20 cellular contexts compared by ENCODE assay signal in genomic region chr1:65606426-65606825, GRCh38.
DNase-seq lines count a peak whose midpoint lies in the region; ATAC-seq and TF ChIP-seq lines count a peak whose summit lies in the region.
"Had no signal": no experiment of that assay in that cellular context is flagged by ENCODE, and none has a peak within 500 bp of the region (broad histone marks: within the 10 kb centered on the region; RNA-seq: fewer than 3 reads in every experiment).

No MANE protein-coding gene starts in this region.

- H3K4me1 ChIP-seq in A673 (ENCODE audit: insufficient read depth, low read length, poor library complexity, severe bottlenecking) (peaks cover 16% of the 10 kb centered on the region), PC-3 (ENCODE audit: insufficient read depth, low read length) (no peaks in the 10 kb centered on the region), tibial nerve (no peaks in the 10 kb centered on the region)
- H3K4me1 ChIP-seq: BE2C had no signal

- no peaks in the 10 kb centered on the region for H3K36me3 Mint-ChIP-seq in T-helper 17 cell (ENCODE audit: low read depth)
- H3K36me3 Mint-ChIP-seq in activated CD4-positive, alpha-beta T cell treated with anti-CD3 and anti-CD28 coated beads, Interleukin-2, amount 10 ng/mL, durations not matched to agents 24 days and 14 days (ENCODE audit: low read depth) = no peaks in the 10 kb centered on the region

- WGBS in tibial nerve, 2 donors = 71 to 77% methylated on average over 3 of the region's 3 CpGs

- H4K20me1 ChIP-seq in PC-3 (ENCODE audit: low read length) = no peaks in the 10 kb centered on the region

- no peaks in the 10 kb centered on the region for H3K36me3 ChIP-seq in A673 (ENCODE audit: insufficient read depth, low read length, poor library complexity, severe bottlenecking)
- no peaks in the 10 kb centered on the region for H3K36me3 ChIP-seq in PC-3 (ENCODE audit: low read depth, low read length)
- peaks cover 0 to 25% (median 0%) of the 10 kb centered on the region in 3 donors for H3K36me3 ChIP-seq in tibial nerve
- H3K36me3 ChIP-seq: BE2C, MG63 had no signal

- H2AFZ ChIP-seq in PC-3 (ENCODE audit: low read length) = no peak overlapping the region

- no peaks in the 10 kb centered on the region for H3K27me3 Mint-ChIP-seq in T-helper 17 cell
- H3K27me3 Mint-ChIP-seq in activated CD4-positive, alpha-beta T cell treated with anti-CD3 and anti-CD28 coated beads, Interleukin-2, amount 10 ng/mL, durations not matched to agents 24 days and 14 days = no peaks in the 10 kb centered on the region
- H3K27me3 Mint-ChIP-seq: CD4-positive, CD25-positive, alpha-beta regulatory T cell had no signal

- intact Hi-C loops in A673 (cut with micrococcal nuclease; ENCODE audit: unreplicated experiment) (no loop called here), PC-3 (cut with micrococcal nuclease) (no loop called here)
- intact Hi-C loops in activated CD4-positive, alpha-beta T cell treated with anti-CD3 and anti-CD28 coated beads, Interleukin-2, amount 10 ng/mL, durations not matched to agents 24 days and 14 days (cut with micrococcal nuclease) = no loop called here

- ATAC-seq in PC-3 = peak; percentile 31; the same call in 1 of the 2 replicates
- no peak for ATAC-seq in T-helper 17 cell
- ATAC-seq: Right ventricle myocardium inferior had no signal

- H3K9ac ChIP-seq in PC-3 (ENCODE audit: low read length) = no peak overlapping the region

- H3K27ac ChIP-seq in A673 (ENCODE audit: low read depth, low read length, poor library complexity, severe bottlenecking) = no peak overlapping the region
- H3K27ac ChIP-seq in PC-3 (ENCODE audit: low read length) = no peak overlapping the region
- no peak overlapping the region for H3K27ac ChIP-seq in tibial nerve

- TF ChIP-seq POLR2A in tibial nerve (IDR thresholded peaks at IDR 0.05) = no peak

- H3K4me2 ChIP-seq in PC-3 (ENCODE audit: low read length) = no peak overlapping the region

- CTCF ChIA-PET in A673 (lab: Charles Lee) (no interaction called here), PC-3 (lab: Charles Lee) (no interaction called here)

- no TSS peak for BruUV-seq in A673 (replicated peaks; lab: Mats Ljungman, UMichigan)
- BruUV-seq in PC-3 (replicated peaks; lab: Mats Ljungman, UMichigan) = no TSS peak

- no peaks in the 10 kb centered on the region for H3K9me3 Mint-ChIP-seq in activated CD4-positive, alpha-beta T cell treated with anti-CD3 and anti-CD28 coated beads, Interleukin-2, amount 10 ng/mL, durations not matched to agents 24 days and 14 days
- H3K9me3 Mint-ChIP-seq: CD4-positive, CD25-positive, alpha-beta regulatory T cell had no signal

- no peaks in the 10 kb centered on the region for H3K9me2 ChIP-seq in PC-3 (replicated peaks; ENCODE audit: low read length)

- no peaks in the 10 kb centered on the region for H3F3A ChIP-seq in PC-3 (ENCODE audit: low read length, unreplicated experiment)

- H3K4me3 Mint-ChIP-seq in T-helper 17 cell = no peak overlapping the region
- H3K4me3 Mint-ChIP-seq in activated CD4-positive, alpha-beta T cell treated with anti-CD3 and anti-CD28 coated beads, Interleukin-2, amount 10 ng/mL, durations not matched to agents 24 days and 14 days = no peak overlapping the region
- H3K4me3 Mint-ChIP-seq: CD4-positive, CD25-positive, alpha-beta regulatory T cell had no signal

- peaks cover 2% of the 10 kb centered on the region for H3K4me1 Mint-ChIP-seq in T-helper 17 cell
- H3K4me1 Mint-ChIP-seq in activated CD4-positive, alpha-beta T cell treated with anti-CD3 and anti-CD28 coated beads, Interleukin-2, amount 10 ng/mL, durations not matched to agents 24 days and 14 days = no peaks in the 10 kb centered on the region

- DNase-seq in A673 (ENCODE audit: low spot score) = peak; percentile 46
- DNase-seq in PC-3 = no peak
- peak; percentile 69 for DNase-seq in dermis blood vessel endothelial cell
- DNase-seq in glomerular endothelial cell (ENCODE audit: extremely low read depth, low read depth, low spot score) = peak; percentile 23
- no peak for DNase-seq in T-helper 17 cell
- DNase-seq in activated CD4-positive, alpha-beta T cell treated with anti-CD3 and anti-CD28 coated beads, Interleukin-2, amount 10 ng/mL, durations not matched to agents 24 days and 14 days = no peak
- DNase-seq in tibial nerve (ENCODE audit: low spot score in 2 of 2) = no peak
- DNase-seq in DMS153 treated with DMSO at 0.1 percent for 48 hours (lab: John Stamatoyannopoulos, UW; ENCODE audit: unreplicated experiment) = no peak
- DNase-seq: 8988T; BE2C; CD4-positive, CD25-positive, alpha-beta regulatory T cell; DMS153; EL; HCEC 1CT; MG63; NCI-H1105; NCI-H2081 treated with DMSO at 0.1 percent for 48 hours; NCI-H446 treated with DMSO at 0.1 percent for 48 hours; NCI-H69 had no signal

- no peak overlapping the region for H3K27ac Mint-ChIP-seq in T-helper 17 cell
- H3K27ac Mint-ChIP-seq in activated CD4-positive, alpha-beta T cell treated with anti-CD3 and anti-CD28 coated beads, Interleukin-2, amount 10 ng/mL, durations not matched to agents 24 days and 14 days = no peak overlapping the region
- H3K27ac Mint-ChIP-seq: CD4-positive, CD25-positive, alpha-beta regulatory T cell had no signal

- POLR2A ChIA-PET in A673 (lab: Charles Lee; ENCODE audit: low non-redundant PET) (no interaction called here), PC-3 (lab: Charles Lee; ENCODE audit: unreplicated experiment) (no interaction called here)

- no peaks in the 10 kb centered on the region for H3K79me2 ChIP-seq in PC-3 (ENCODE audit: low read length)

- H3K27me3 ChIP-seq in A673 (replicated peaks; ENCODE audit: insufficient read depth, low read depth, low read length, poor library complexity) (peaks cover 15% of the 10 kb centered on the region), PC-3 (ENCODE audit: low read length) (peaks cover 87% of the 10 kb centered on the region), tibial nerve (no peaks in the 10 kb centered on the region)
- H3K27me3 ChIP-seq: BE2C, MG63 had no signal

- no peaks in the 10 kb centered on the region for H3K9me3 ChIP-seq in A673 (ENCODE audit: low read depth, low read length, poor library complexity, severe bottlenecking)
- no peaks in the 10 kb centered on the region for H3K9me3 ChIP-seq in PC-3 (ENCODE audit: low read length)
- no peaks in the 10 kb centered on the region for H3K9me3 ChIP-seq in T-helper 17 cell (ENCODE audit: control insufficient read depth, low read length, poor library complexity, severe bottlenecking)
- H3K9me3 ChIP-seq in tibial nerve = no peaks in the 10 kb centered on the region
- H3K9me3 ChIP-seq: BE2C, MG63 had no signal

- TF ChIP-seq EP300 in tibial nerve (IDR thresholded peaks at IDR 0.05) = no peak

- TF ChIP-seq CTCF in A673 (conservative IDR thresholded peaks at IDR 0.05; ENCODE audit: low read depth, low read length) (no peak), PC-3 (conservative IDR thresholded peaks at IDR 0.05; ENCODE audit: low read depth, low read length) (no peak), tibial nerve (IDR thresholded peaks at IDR 0.05) (no peak)

- H3K4me3 ChIP-seq in A673 (ENCODE audit: low read depth, low read length, poor library complexity, severe bottlenecking) (no peak overlapping the region), PC-3 (ENCODE audit: low read length) (no peak overlapping the region), tibial nerve (no peak overlapping the region)
- H3K4me3 ChIP-seq: MG63 had no signal

Comparison
In these comparisons a context has a peak if more than half of its experiments do, and no peak if none do; other contexts are left out.
1. DNase-seq: peak in A673 (single experiment), dermis blood vessel endothelial cell (single experiment) and glomerular endothelial cell (single experiment); none in PC-3 (single experiment), T-helper 17 cell (0 of 3), activated CD4-positive, alpha-beta T cell treated with anti-CD3 and anti-CD28 coated beads, Interleukin-2, amount 10 ng/mL, durations not matched to agents 24 days and 14 days (single experiment), tibial nerve (0 of 2) and DMS153 treated with DMSO at 0.1 percent for 48 hours (single experiment).